Comparison of ENCODE assay signal across 12 cellular contexts in genomic region chr13:40432018-40432978, GRCh38.
DNase-seq lines count a peak whose midpoint lies in the region; ATAC-seq and TF ChIP-seq lines count a peak whose summit lies in the region.
"Had no signal": no experiment of that assay in that cellular context is flagged by ENCODE, and none has a peak within 500 bp of the region (broad histone marks: within the 10 kb centered on the region; RNA-seq: fewer than 3 reads in every experiment).

No MANE protein-coding gene starts in this region.

- H3K4me1 ChIP-seq in subcutaneous abdominal adipose tissue (ENCODE audit: control insufficient read depth in 5 of 5, insufficient read depth in 5 of 5, low read length in 5 of 5), result peaks cover 4 to 33% (median 22%) of the 10 kb centered on the region in 5 donors
- H3K4me1 ChIP-seq: ascending aorta had no signal

- H3K27me3 ChIP-seq in subcutaneous abdominal adipose tissue (ENCODE audit: control insufficient read depth in 5 of 5, insufficient read depth in 4 of 5, low read length in 5 of 5), result no peaks in the 10 kb centered on the region
- H3K27me3 ChIP-seq: ascending aorta had no signal

- H3K9me3 Mint-ChIP-seq in activated B cell treated with CpG ODN at 0.5 μM for 24 hours, result no peaks in the 10 kb centered on the region

- POLR2A ChIA-PET in activated B cell treated with CpG ODN at 0.5 μM for 24 hours (lab: Charles Lee), result interaction anchor here (0.6 to 5.5 kb wide), 11 partner anchors 10 to 363 kb away, joined by 3 to 88 read pairs (median 5); partner anchors contain the start of gene FOXO1

- H3K4me3 Mint-ChIP-seq in activated B cell treated with CpG ODN at 0.5 μM for 24 hours, result peak overlapping the region; percentile 56

- H3K27ac Mint-ChIP-seq in activated B cell treated with CpG ODN at 0.5 μM for 24 hours, result peak overlapping the region; percentile 89

- no peak overlapping the region for H3K4me3 ChIP-seq in subcutaneous abdominal adipose tissue (ENCODE audit: low read depth in 1 of 5, low read length in 5 of 5)
- H3K4me3 ChIP-seq: ascending aorta had no signal

- TF ChIP-seq CTCF in activated B cell treated with CpG ODN at 0.5 μM for 24 hours (IDR thresholded peaks at IDR 0.05), result no peak

- H3K9ac ChIP-seq in subcutaneous abdominal adipose tissue (ENCODE audit: low read length in 5 of 5), result peak overlapping the region in 1 of 5 donors; percentile 3

- H3K9me3 ChIP-seq in subcutaneous abdominal adipose tissue (ENCODE audit: control insufficient read depth in 5 of 5, low read length in 5 of 5), result no peaks in the 10 kb centered on the region
- H3K9me3 ChIP-seq: ascending aorta had no signal

- no peaks in the 10 kb centered on the region for H3K36me3 ChIP-seq in subcutaneous abdominal adipose tissue (ENCODE audit: control insufficient read depth in 5 of 5, insufficient read depth in 5 of 5, low read length in 5 of 5)
- H3K36me3 ChIP-seq: ascending aorta had no signal

- no peak for DNase-seq in Right ventricle myocardium inferior (ENCODE audit: missing footprints)
- DNase-seq in cardiac septum (ENCODE audit: low spot score), result no peak
- DNase-seq in activated B cell treated with CpG ODN at 0.5 μM for 24 hours, result no peak
- no peak for DNase-seq in NCI-H345 treated with DMSO at 0.1 percent for 48 hours (lab: John Stamatoyannopoulos, UW; ENCODE audit: unreplicated experiment)
- no peak for DNase-seq in ureter (ENCODE audit: low spot score)
- DNase-seq: activated CD4-positive, alpha-beta T cell treated with anti-CD3 and anti-CD28 coated beads, Interleukin-2, amount 50 U/mL, for 4 hours; NCI-H146; SHP77 treated with DMSO at 0.1 percent for 48 hours had no signal

- ATAC-seq in Right ventricle myocardium inferior (peak; percentile 65), HG02885 (IDR thresholded peaks at IDR 0.05; ENCODE audit: poor library complexity, unreplicated experiment) (peak; percentile 71), activated B cell treated with CpG ODN at 0.5 μM for 24 hours (ENCODE audit: low read depth) (peak; percentile 87), GM19455 (IDR thresholded peaks at IDR 0.05; ENCODE audit: unreplicated experiment) (no peak)

- no peaks in the 10 kb centered on the region for H3K27me3 Mint-ChIP-seq in activated B cell treated with CpG ODN at 0.5 μM for 24 hours

- peak overlapping the region; percentile 57 for H3K27ac ChIP-seq in subcutaneous abdominal adipose tissue (ENCODE audit: low read depth, low read length)
- H3K27ac ChIP-seq: ascending aorta had no signal

- no peaks in the 10 kb centered on the region for H3K36me3 Mint-ChIP-seq in activated B cell treated with CpG ODN at 0.5 μM for 24 hours (ENCODE audit: low read depth)

- CTCF ChIA-PET in activated B cell treated with CpG ODN at 0.5 μM for 24 hours (lab: Charles Lee), result interaction anchor here (0.7 to 2.4 kb wide), 7 partner anchors 11 to 489 kb away, joined by 3 to 8 read pairs (median 4); no protein-coding TSS in a partner anchor

- intact Hi-C loops in Right ventricle myocardium inferior (cut with DNase I) (no loop called here), cardiac septum (cut with DNase I) (no loop called here), activated B cell treated with CpG ODN at 0.5 μM for 24 hours (cut with micrococcal nuclease) (loop anchor here (1.0 to 10.0 kb wide), 3 partner anchors 13 to 343 kb away; partner anchors contain the start of gene MRPS31)

- peaks cover 88% of the 10 kb centered on the region for H3K4me1 Mint-ChIP-seq in activated B cell treated with CpG ODN at 0.5 μM for 24 hours
